31 cellular contexts compared by ENCODE assay signal in genomic region chr13:30222253-30222652, GRCh38.
DNase-seq lines count a peak whose midpoint lies in the region; ATAC-seq, FAIRE-seq and TF ChIP-seq lines count a peak whose summit lies in the region.
"Had no signal": no experiment of that assay in that cellular context is flagged by ENCODE, and none has a peak within 500 bp of the region (broad histone marks: within the 10 kb centered on the region; RNA-seq: fewer than 3 reads in every experiment).

No MANE protein-coding gene starts in this region.

- H3K27ac Mint-ChIP-seq in chondrocyte (ENCODE audit: unreplicated experiment), result peak overlapping the region; percentile 54
- peak overlapping the region; percentile 32 to 82 for H3K27ac Mint-ChIP-seq in natural killer cell treated with Interleukin-12 subunit alpha and Interleukin-12 subunit beta and Interleukin-15 and Interleukin-18, amount 100 ng/mL, for 72 hours
- H3K27ac Mint-ChIP-seq: activated naive CD8-positive, alpha-beta T cell treated with anti-CD3 and anti-CD28 coated beads, Interleukin-2, amount 50 U/mL, for 24 hours; CD14-positive monocyte; naive thymus-derived CD4-positive, alpha-beta T cell; type B pancreatic cell had no signal

- H3K4me3 Mint-ChIP-seq in chondrocyte (ENCODE audit: unreplicated experiment), result no peak overlapping the region
- peak overlapping the region; percentile 53 for H3K4me3 Mint-ChIP-seq in natural killer cell treated with Interleukin-12 subunit alpha and Interleukin-12 subunit beta and Interleukin-15 and Interleukin-18, amount 100 ng/mL, for 72 hours
- H3K4me3 Mint-ChIP-seq: activated naive CD8-positive, alpha-beta T cell treated with anti-CD3 and anti-CD28 coated beads, Interleukin-2, amount 50 U/mL, for 24 hours; activated T-cell treated with anti-CD3 and anti-CD28 coated beads, Interleukin-2, amount 50 U/mL, for 4 hours; CD14-positive monocyte; naive thymus-derived CD4-positive, alpha-beta T cell; type B pancreatic cell had no signal

- ATAC-seq in natural killer cell treated with Interleukin-12 subunit alpha and Interleukin-12 subunit beta and Interleukin-15 and Interleukin-18, amount 100 ng/mL, for 72 hours, result peak; percentile 43 to 83
- ATAC-seq: activated naive CD8-positive, alpha-beta T cell treated with anti-CD3 and anti-CD28 coated beads, Interleukin-2, amount 50 U/mL, for 24 hours; activated T-cell treated with anti-CD3 and anti-CD28 coated beads, Interleukin-2, amount 50 U/mL, for 4 hours; heart left ventricle; naive thymus-derived CD4-positive, alpha-beta T cell; psoas muscle had no signal

- H3K4me1 Mint-ChIP-seq in chondrocyte (ENCODE audit: low read depth), result peaks cover 13% of the 10 kb centered on the region
- H3K4me1 Mint-ChIP-seq in natural killer cell treated with Interleukin-12 subunit alpha and Interleukin-12 subunit beta and Interleukin-15 and Interleukin-18, amount 100 ng/mL, for 72 hours (ENCODE audit: low read depth in 2 of 2), result peaks cover 13 to 18% of the 10 kb centered on the region in 2 donors
- H3K4me1 Mint-ChIP-seq: CD14-positive monocyte; naive thymus-derived CD4-positive, alpha-beta T cell had no signal

- H3K36me3 Mint-ChIP-seq in chondrocyte (ENCODE audit: low read depth), result peaks cover 32% of the 10 kb centered on the region
- peaks cover 28% of the 10 kb centered on the region for H3K36me3 Mint-ChIP-seq in natural killer cell treated with Interleukin-12 subunit alpha and Interleukin-12 subunit beta and Interleukin-15 and Interleukin-18, amount 100 ng/mL, for 72 hours

- no peaks in the 10 kb centered on the region for H3K27me3 Mint-ChIP-seq in chondrocyte (ENCODE audit: low read depth)
- H3K27me3 Mint-ChIP-seq in natural killer cell treated with Interleukin-12 subunit alpha and Interleukin-12 subunit beta and Interleukin-15 and Interleukin-18, amount 100 ng/mL, for 72 hours, result no peaks in the 10 kb centered on the region
- H3K27me3 Mint-ChIP-seq: activated naive CD8-positive, alpha-beta T cell treated with anti-CD3 and anti-CD28 coated beads, Interleukin-2, amount 50 U/mL, for 24 hours; naive thymus-derived CD4-positive, alpha-beta T cell; type B pancreatic cell had no signal

- no peak for DNase-seq in GM18507 (ENCODE audit: extremely low spot score, insufficient read length, low read depth)
- peak; percentile 12 for DNase-seq in LHCN-M2 (ENCODE audit: low read depth)
- DNase-seq in chondrocyte (ENCODE audit: low spot score), result no peak
- DNase-seq in natural killer cell treated with Interleukin-12 subunit alpha and Interleukin-12 subunit beta and Interleukin-15 and Interleukin-18, amount 100 ng/mL, for 72 hours (ENCODE audit: low spot score), result no peak
- DNase-seq in OCI-M2 (lab: John Stamatoyannopoulos, UW; ENCODE audit: unreplicated experiment), result no peak
- DNase-seq in NCI-H2081 (lab: John Stamatoyannopoulos, UW), result no peak
- no peak for DNase-seq in NK-92 treated with Interleukin-12 subunit alpha and Interleukin-12 subunit beta, amount 100 ng/mL, for 24 hours (lab: John Stamatoyannopoulos, UW)
- DNase-seq: activated CD4-positive, alpha-beta T cell treated with anti-CD3 and anti-CD28 coated beads for 48 hours; activated gamma-delta T cell treated with Interleukin-2 at 50 U/mL for 16 hours; activated naive CD8-positive, alpha-beta T cell treated with anti-CD3 and anti-CD28 coated beads, Interleukin-2, amount 50 U/mL, for 24 hours; activated T-cell treated with anti-CD3 and anti-CD28 coated beads, Interleukin-2, amount 50 U/mL, for 4 hours; Caco-2; central memory CD4-positive, alpha-beta T cell; foreskin melanocyte; GDM1; heart left ventricle; midbrain; naive thymus-derived CD4-positive, alpha-beta T cell; NCI-H1417; NCI-H2029 treated with DMSO at 0.1 percent for 48 hours; NCI-H2227 treated with DMSO at 0.1 percent for 48 hours; NCI-H526; occipital lobe; Peyer's patch; psoas muscle; stimulated activated CD4-positive, alpha-beta T cell treated with anti-CD3 and anti-CD28 coated beads, Interleukin-4, amount 100 ng/mL, for 24 hours; substantia nigra; SW 1271 had no signal

- FAIRE-seq in GM18507 (lab: Jason Lieb, UNC), result peak; percentile 18
- FAIRE-seq: astrocyte had no signal

- peaks cover 26% of the 10 kb centered on the region for H3K9me3 Mint-ChIP-seq in chondrocyte (ENCODE audit: low read depth)
- peaks cover 5% of the 10 kb centered on the region for H3K9me3 Mint-ChIP-seq in natural killer cell treated with Interleukin-12 subunit alpha and Interleukin-12 subunit beta and Interleukin-15 and Interleukin-18, amount 100 ng/mL, for 72 hours

- no peak for TF ChIP-seq CTCF in chondrocyte (IDR thresholded peaks at IDR 0.05)
